18 cellular contexts compared by ENCODE assay signal in the genomic region with DNA sequence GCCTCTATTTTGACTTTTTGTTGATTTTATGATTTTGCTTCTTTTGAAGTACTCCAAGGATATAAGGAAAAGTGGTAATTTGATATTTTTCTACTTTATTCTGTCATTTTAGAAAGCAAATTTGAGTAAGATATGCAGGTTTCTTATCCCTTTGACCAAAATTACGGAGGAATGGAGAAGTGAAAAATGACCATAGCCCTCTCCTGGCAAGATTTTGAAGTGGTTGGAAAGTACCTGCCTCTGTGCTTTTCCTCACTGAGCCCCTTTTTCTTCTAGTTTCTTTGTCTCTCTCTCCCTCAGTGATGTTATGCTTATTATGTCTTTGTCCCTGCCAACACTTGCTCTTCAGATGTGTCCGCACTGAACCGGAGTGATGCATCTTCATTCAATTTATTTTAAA.
DNase-seq lines count a peak whose midpoint lies in the region; ATAC-seq and TF ChIP-seq lines count a peak whose summit lies in the region.
"Had no signal": no experiment of that assay in that cellular context is flagged by ENCODE, and none has a peak within 500 bp of the region (broad histone marks: within the 10 kb centered on the region; RNA-seq: fewer than 3 reads in every experiment).

No MANE protein-coding gene starts in this region.

- DNase-seq in GM12865 (ENCODE audit: low read depth) = peak; percentile 37
- peak; percentile 6 for DNase-seq in GM19240 (ENCODE audit: insufficient read length, low spot score)
- no peak for DNase-seq in PC-3
- DNase-seq in nucleus accumbens (lab: John Stamatoyannopoulos, UW) = no peak
- DNase-seq in SW480 (ENCODE audit: low spot score) = no peak
- no peak for DNase-seq in left cardiac atrium
- DNase-seq in spleen = no peak
- DNase-seq: activated CD4-positive, alpha-beta T cell treated with anti-CD3 and anti-CD28 coated beads for 1 hour; activated CD8-positive, alpha-beta memory T cell treated with anti-CD3 and anti-CD28 coated beads, Interleukin-2, amount 50 U/mL, for 48 hours; CD4-positive, alpha-beta T cell; NCI-H2029 treated with DMSO at 0.1 percent for 48 hours; NCI-H774; stimulated activated naive B cell treated with anti-CD40 and anti-IgM and Interleukin-4, amounts not matched to agents 10 μg/mL and 1 μg/mL and 100 μg/mL, for 72 hours; upper lobe of right lung had no signal

- no peak overlapping the region for H3K27ac ChIP-seq in PC-3 (ENCODE audit: low read length)
- H3K27ac ChIP-seq in spleen = no peak overlapping the region
- H3K27ac ChIP-seq: A549, breast epithelium, upper lobe of right lung had no signal

- CTCF ChIA-PET in PC-3 (lab: Charles Lee) = no interaction called here

- no peaks in the 10 kb centered on the region for H3K4me1 ChIP-seq in PC-3 (ENCODE audit: insufficient read depth, low read length)
- no peaks in the 10 kb centered on the region for H3K4me1 ChIP-seq in spleen
- H3K4me1 ChIP-seq: A549, breast epithelium, upper lobe of right lung had no signal

- H3K9me3 ChIP-seq in PC-3 (ENCODE audit: low read length) (no peaks in the 10 kb centered on the region), spleen (no peaks in the 10 kb centered on the region)
- H3K9me3 ChIP-seq: A549, breast epithelium, upper lobe of right lung had no signal

- no peaks in the 10 kb centered on the region for H3K9me2 ChIP-seq in PC-3 (replicated peaks; ENCODE audit: low read length)

- H3K9ac ChIP-seq in PC-3 (ENCODE audit: low read length) = no peak overlapping the region

- no peak overlapping the region for H2AFZ ChIP-seq in PC-3 (ENCODE audit: low read length)

- H3K4me3 ChIP-seq in GM12865 (ENCODE audit: low read depth, low read length) (no peak overlapping the region), PC-3 (ENCODE audit: low read length) (no peak overlapping the region), spleen (no peak overlapping the region)
- H3K4me3 ChIP-seq: A549, breast epithelium, upper lobe of right lung had no signal

- TF ChIP-seq CTCF in GM12865 (IDR thresholded peaks at IDR 0.05; ENCODE audit: insufficient read depth, low read depth, low read length, missing control alignments) = peak; percentile 1
- peak; percentile 25; the same call in 1 of the 2 replicates for TF ChIP-seq CTCF in PC-3 (conservative IDR thresholded peaks at IDR 0.05; ENCODE audit: low read depth, low read length)
- TF ChIP-seq CTCF in spleen (IDR thresholded peaks at IDR 0.05 in 8 of 11, conservative IDR thresholded peaks at IDR 0.05 in 3 of 11) = no peak

- H3K36me3 ChIP-seq in PC-3 (ENCODE audit: low read depth, low read length) (no peaks in the 10 kb centered on the region), spleen (no peaks in the 10 kb centered on the region)
- H3K36me3 ChIP-seq: breast epithelium, upper lobe of right lung had no signal

- no TSS peak for BruUV-seq in PC-3 (replicated peaks; lab: Mats Ljungman, UMichigan)

- POLR2A ChIA-PET in PC-3 (lab: Charles Lee; ENCODE audit: unreplicated experiment) = no interaction called here

- no peaks in the 10 kb centered on the region for H4K20me1 ChIP-seq in PC-3 (ENCODE audit: low read length)

- H3F3A ChIP-seq in PC-3 (ENCODE audit: low read length, unreplicated experiment) = no peaks in the 10 kb centered on the region

- no peaks in the 10 kb centered on the region for H3K79me2 ChIP-seq in PC-3 (ENCODE audit: low read length)

- no peak for TF ChIP-seq POLR2A in spleen (IDR thresholded peaks at IDR 0.05)

- H3K4me2 ChIP-seq in PC-3 (ENCODE audit: low read length) = no peak overlapping the region
- H3K4me2 ChIP-seq: A549 had no signal

- H3K27me3 ChIP-seq in PC-3 (ENCODE audit: low read length) (no peaks in the 10 kb centered on the region), spleen (replicated peaks in 1 of 7) (no peaks in the 10 kb centered on the region)
- H3K27me3 ChIP-seq: breast epithelium had no signal

- intact Hi-C loops in PC-3 (cut with micrococcal nuclease) (loop anchor here (5.0 kb wide), 1 partner anchor 282 kb away; no protein-coding TSS in a partner anchor), left cardiac atrium (cut with DNase I) (loop anchor here in 1 of 2 donors (10.0 kb wide), 3 partner anchors 209 to 569 kb away; no protein-coding TSS in a partner anchor), spleen (cut with DNase I; ENCODE audit: low total_unique reads) (no loop called here)

- WGBS in spleen, 5 donors = 79 to 89% (median 81%) methylated on average over 3 of the region's 3 CpGs

- ATAC-seq in HG02759 (IDR thresholded peaks at IDR 0.05; ENCODE audit: unreplicated experiment) (peak; percentile 85), PC-3 (no peak), left cardiac atrium (no peak)
- ATAC-seq: A549, sciatic nerve, upper lobe of right lung had no signal

Comparison
In these comparisons a context has a peak if more than half of its experiments do, and no peak if none do; other contexts are left out.
1. DNase-seq: peak in GM12865 (single experiment) and GM19240 (single experiment); none in PC-3 (single experiment), nucleus accumbens (0 of 56), SW480 (single experiment), left cardiac atrium (single experiment) and spleen (single experiment).
2. CTCF ChIP-seq: peak in GM12865 (single experiment) and PC-3 (single experiment); none in spleen (0 of 11).